18 cellular contexts compared by ENCODE assay signal in the genomic region with DNA sequence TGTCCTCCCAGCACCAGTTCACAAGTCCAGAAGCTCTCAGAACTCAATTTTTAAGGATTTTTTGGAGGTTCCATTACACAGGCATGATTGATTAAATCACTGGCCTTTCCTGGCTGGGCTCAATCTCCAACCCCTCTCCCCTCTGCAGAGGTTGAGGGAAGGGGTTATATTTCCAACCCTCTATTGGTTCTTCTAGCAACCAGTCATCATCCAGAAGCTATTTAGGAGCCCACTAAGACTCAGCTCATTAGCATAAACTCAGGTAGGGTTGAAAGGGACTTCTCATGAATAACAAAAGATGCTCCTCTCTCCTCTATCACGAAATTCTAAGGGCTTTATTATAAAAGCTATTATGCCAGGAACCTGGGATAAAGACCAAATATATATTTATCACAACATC.
"Had no signal": no experiment of that assay in that cellular context is flagged by ENCODE, and none has a peak within 500 bp of the region (broad histone marks: within the 10 kb centered on the region; RNA-seq: fewer than 3 reads in every experiment).

No MANE protein-coding gene starts in this region.

- H3K9me3 ChIP-seq: colonic mucosa, esophagus squamous epithelium, prostate gland had no signal

- H3K27me3 Mint-ChIP-seq: naive B cell, type B pancreatic cell had no signal

- H3K36me3 ChIP-seq: colonic mucosa, gastroesophageal sphincter, prostate gland, right lobe of liver had no signal

- H3K36me3 Mint-ChIP-seq: naive B cell had no signal

- H3K27ac ChIP-seq: colonic mucosa, esophagus squamous epithelium, gastroesophageal sphincter, parathyroid adenoma, prostate gland, right lobe of liver had no signal

- H3K9me3 Mint-ChIP-seq: type B pancreatic cell had no signal

- DNase-seq: colonic mucosa; dermis blood vessel endothelial cell; esophagus squamous epithelium; foreskin fibroblast; left colon; left ventricle myocardium superior; mesendoderm; naive B cell; right lobe of liver; stimulated activated CD4-positive, alpha-beta T cell treated with anti-CD3 and anti-CD28 coated beads, Interleukin-4, amount 100 ng/mL, for 24 hours; stimulated activated naive CD4-positive, alpha-beta T cell had no signal

- H3K4me1 Mint-ChIP-seq: nephron had no signal

- H3K4me3 Mint-ChIP-seq: naive B cell, nephron, type B pancreatic cell had no signal

- FAIRE-seq: urothelium cell line had no signal

- H3K4me3 ChIP-seq: colonic mucosa, esophagus squamous epithelium, gastroesophageal sphincter, lung, prostate gland, right lobe of liver had no signal

- H3K27me3 ChIP-seq: colonic mucosa, esophagus squamous epithelium, gastroesophageal sphincter, right lobe of liver had no signal

- H3K27ac Mint-ChIP-seq: nephron, type B pancreatic cell had no signal

- ATAC-seq: gastroesophageal sphincter, left colon, left ventricle myocardium superior, right lobe of liver had no signal

- H3K4me1 ChIP-seq: colonic mucosa, prostate gland had no signal
